Comparison of ENCODE assay signal across 9 cellular contexts in the genomic region with DNA sequence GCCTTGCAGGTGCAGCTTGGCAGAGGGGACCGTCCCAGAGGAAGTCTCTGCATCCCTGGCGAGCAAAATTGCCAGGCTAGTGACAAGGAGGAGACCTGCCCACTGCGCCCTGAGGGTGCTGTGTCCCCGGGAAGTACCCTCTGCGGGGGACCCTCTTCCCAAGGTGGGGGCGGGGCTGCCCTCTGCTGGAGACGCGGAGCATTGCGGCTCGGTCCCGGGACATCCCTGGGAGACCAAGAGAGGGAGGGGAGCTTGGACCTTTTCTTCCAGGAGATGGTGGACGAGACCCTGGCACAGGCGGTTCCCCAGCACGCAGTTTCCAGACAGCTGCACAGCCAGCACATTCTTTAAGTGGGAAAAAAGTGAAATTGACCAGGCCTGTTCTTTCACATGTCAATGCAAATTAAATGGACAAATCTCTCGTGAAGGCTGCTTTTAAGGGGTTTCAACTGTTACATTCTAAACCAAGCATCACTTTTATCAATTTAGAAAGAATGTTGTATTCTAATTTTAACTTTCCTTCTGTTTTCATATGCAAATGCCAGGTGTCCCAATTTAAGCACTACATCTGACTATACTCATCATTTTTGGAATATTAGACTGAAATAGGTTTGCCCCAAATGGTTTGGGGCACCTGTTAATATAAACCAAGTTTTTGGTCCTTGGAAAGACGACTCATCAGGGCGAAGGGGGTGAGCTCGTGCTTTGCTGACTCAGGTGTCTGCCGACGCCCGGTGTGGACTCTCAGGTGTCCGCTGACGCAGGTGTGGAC.
DNase-seq lines count a peak whose midpoint lies in the region; ATAC-seq and TF ChIP-seq lines count a peak whose summit lies in the region.
"Had no signal": no experiment of that assay in that cellular context is flagged by ENCODE, and none has a peak within 500 bp of the region (broad histone marks: within the 10 kb centered on the region; RNA-seq: fewer than 3 reads in every experiment).

No MANE protein-coding gene starts in this region.

- H3K9me3 ChIP-seq in HAP-1 (no peaks in the 10 kb centered on the region), thoracic aorta (no peaks in the 10 kb centered on the region)
- H3K9me3 ChIP-seq in naive thymus-derived CD4-positive, alpha-beta T cell (ENCODE audit: control insufficient read depth in 2 of 3, low read length in 3 of 3): no peaks in the 10 kb centered on the region

- no peaks in the 10 kb centered on the region for H3K27me3 Mint-ChIP-seq in naive thymus-derived CD4-positive, alpha-beta T cell
- H3K27me3 Mint-ChIP-seq: IgD-negative memory B cell had no signal

- no peaks in the 10 kb centered on the region for H3K9me3 Mint-ChIP-seq in naive thymus-derived CD4-positive, alpha-beta T cell
- H3K9me3 Mint-ChIP-seq: IgD-negative memory B cell had no signal

- H3K4me3 Mint-ChIP-seq in naive thymus-derived CD4-positive, alpha-beta T cell: no peak overlapping the region
- H3K4me3 Mint-ChIP-seq: IgD-negative memory B cell had no signal

- POLR2A ChIA-PET in naive thymus-derived CD4-positive, alpha-beta T cell (lab: Charles Lee): no interaction called here

- peak; percentile 61 for ATAC-seq in naive thymus-derived CD4-positive, alpha-beta T cell
- no peak for ATAC-seq in thoracic aorta (ENCODE audit: insufficient number of reproducible peaks, low FRiP score, low read depth)
- no peak for ATAC-seq in GM18868 (IDR thresholded peaks at IDR 0.05; ENCODE audit: unreplicated experiment)

- in situ Hi-C loops in HAP-1 (cut with MboI; ENCODE audit: low sequenced_read_pairs): no loop called here

- TF ChIP-seq CTCF in thoracic aorta (IDR thresholded peaks at IDR 0.05): peak; percentile 50

- H3K27me3 ChIP-seq in HAP-1 (ENCODE audit: low read depth): peaks cover 14% of the 10 kb centered on the region
- no peaks in the 10 kb centered on the region for H3K27me3 ChIP-seq in naive thymus-derived CD4-positive, alpha-beta T cell (ENCODE audit: control insufficient read depth in 2 of 2, insufficient read depth in 2 of 2, low read length in 2 of 2)
- no peaks in the 10 kb centered on the region for H3K27me3 ChIP-seq in thoracic aorta (replicated peaks; ENCODE audit: insufficient read depth)

- no peaks in the 10 kb centered on the region for H3K36me3 ChIP-seq in HAP-1 (replicated peaks)
- H3K36me3 ChIP-seq in naive thymus-derived CD4-positive, alpha-beta T cell (ENCODE audit: control insufficient read depth in 2 of 3, insufficient read depth in 3 of 3, low read length in 3 of 3): no peaks in the 10 kb centered on the region
- no peaks in the 10 kb centered on the region for H3K36me3 ChIP-seq in thoracic aorta

- H3K4me3 ChIP-seq in HAP-1 (no peak overlapping the region), thoracic aorta (no peak overlapping the region)
- no peak overlapping the region for H3K4me3 ChIP-seq in naive thymus-derived CD4-positive, alpha-beta T cell (ENCODE audit: low read length)

- H3K27ac Mint-ChIP-seq in naive thymus-derived CD4-positive, alpha-beta T cell: no peak overlapping the region

- H3K4me1 Mint-ChIP-seq in naive thymus-derived CD4-positive, alpha-beta T cell: peaks cover 0 to 7% (median 0%) of the 10 kb centered on the region in 7 donors

- intact Hi-C loops in naive thymus-derived CD4-positive, alpha-beta T cell (cut with micrococcal nuclease): loop anchor here (1.0 kb wide), 2 partner anchors 60 to 87 kb away; a partner anchor contains a TSS

- peaks cover 0 to 6% (median 0%) of the 10 kb centered on the region in 5 donors for H3K36me3 Mint-ChIP-seq in naive thymus-derived CD4-positive, alpha-beta T cell
- H3K36me3 Mint-ChIP-seq: IgD-negative memory B cell had no signal

- H3K4me1 ChIP-seq in HAP-1: no peaks in the 10 kb centered on the region
- H3K4me1 ChIP-seq in naive thymus-derived CD4-positive, alpha-beta T cell (ENCODE audit: control insufficient read depth in 2 of 2, insufficient read depth in 2 of 2, low read length in 2 of 2): no peaks in the 10 kb centered on the region
- H3K4me1 ChIP-seq in thoracic aorta (ENCODE audit: control insufficient read depth in 1 of 2, low read depth in 2 of 2): no peaks in the 10 kb centered on the region

- DNase-seq in CD1c-positive myeloid dendritic cell (ENCODE audit: extremely low spot score): peak; percentile 16
- DNase-seq in HAP-1 (ENCODE audit: low spot score in 2 of 2): peak; percentile 21 to 83
- peak; percentile 69 for DNase-seq in activated CD4-positive, CD25-positive, alpha-beta regulatory T cell treated with anti-CD3 and anti-CD28 coated beads, Interleukin-2, amount 50 U/mL, for 72 hours
- DNase-seq in cerebellar cortex (ENCODE audit: low spot score): peak; percentile 59
- peak; percentile 4 to 58 (median 33) for DNase-seq in naive thymus-derived CD4-positive, alpha-beta T cell
- DNase-seq in thoracic aorta (ENCODE audit: low spot score): no peak
- no peak for DNase-seq in middle frontal gyrus (ENCODE audit: extremely low spot score, low spot score)

- CTCF ChIA-PET in naive thymus-derived CD4-positive, alpha-beta T cell (lab: Charles Lee): interaction anchor here (0.8 to 5.8 kb wide), 7 partner anchors 9 to 86 kb away, joined by 3 to 31 read pairs (median 4); no protein-coding TSS in a partner anchor

- H3K27ac ChIP-seq in naive thymus-derived CD4-positive, alpha-beta T cell (ENCODE audit: low read depth, low read length): no peak overlapping the region
- no peak overlapping the region for H3K27ac ChIP-seq in thoracic aorta

Comparison
In these comparisons a context has a peak if more than half of its experiments do, and no peak if none do; other contexts are left out.
1. DNase-seq: peak in CD1c-positive myeloid dendritic cell (single experiment), HAP-1 (2 of 2), activated CD4-positive, CD25-positive, alpha-beta regulatory T cell treated with anti-CD3 and anti-CD28 coated beads, Interleukin-2, amount 50 U/mL, for 72 hours (single experiment), cerebellar cortex (single experiment) and naive thymus-derived CD4-positive, alpha-beta T cell (9 of 9); none in thoracic aorta (single experiment) and middle frontal gyrus (single experiment).